ENCODE assay signal across 8 cellular contexts in the genomic region with DNA sequence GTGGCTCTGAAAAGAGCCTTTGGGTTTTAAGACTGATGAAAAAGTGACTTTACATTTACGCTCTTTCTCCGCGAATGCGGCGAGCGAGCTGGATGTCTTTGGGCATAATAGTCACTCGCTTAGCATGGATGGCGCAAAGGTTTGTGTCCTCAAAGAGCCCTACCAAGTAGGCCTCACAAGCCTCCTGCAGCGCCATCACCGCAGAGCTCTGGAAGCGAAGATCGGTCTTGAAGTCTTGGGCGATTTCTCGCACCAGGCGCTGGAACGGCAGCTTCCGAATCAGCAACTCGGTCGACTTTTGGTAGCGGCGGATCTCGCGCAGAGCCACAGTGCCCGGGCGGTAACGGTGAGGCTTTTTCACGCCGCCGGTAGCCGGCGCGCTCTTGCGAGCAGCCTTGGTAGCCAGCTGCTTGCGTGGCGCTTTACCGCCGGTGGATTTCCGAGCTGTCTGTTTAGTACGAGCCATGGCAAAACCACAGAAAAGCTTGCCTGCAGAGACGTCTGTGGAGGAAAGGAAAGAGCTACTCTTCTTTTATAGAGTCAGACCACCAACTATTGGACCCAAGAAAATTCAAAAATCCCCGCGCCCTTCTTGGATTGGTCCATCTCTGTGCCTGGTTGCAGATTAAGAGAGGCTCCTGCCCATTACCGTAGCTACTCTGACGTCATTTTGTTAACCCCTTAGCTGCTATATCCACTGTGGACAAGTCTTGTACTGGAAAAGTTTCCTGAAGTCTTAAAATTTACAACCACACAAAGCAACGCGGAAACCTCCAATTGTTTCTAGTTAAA. TPM values are rescaled to one million over a fixed set of nuclear protein-coding genes. Genes with fewer than 3 reads are reported as not detected.
A peak's percentile ranks its signal among the peaks of the same experiment; 100 is the strongest.
DNase-seq lines count a peak whose midpoint lies in the region; ATAC-seq and TF ChIP-seq lines count a peak whose summit lies in the region.

No MANE protein-coding gene starts in this region.

- peaks cover 10% of the 10 kb centered on the region for H3K36me3 Mint-ChIP-seq in activated B cell treated with CpG ODN at 0.5 μM for 24 hours (ENCODE audit: low read depth)

- H3K4me1 Mint-ChIP-seq in activated B cell treated with CpG ODN at 0.5 μM for 24 hours, result peaks cover 40% of the 10 kb centered on the region

- intact Hi-C loops in activated B cell treated with CpG ODN at 0.5 μM for 24 hours (cut with micrococcal nuclease), result loop anchor here (2.0 to 5.0 kb wide), 4 partner anchors 157 to 1776 kb away; a partner anchor contains a TSS

- POLR2A ChIA-PET in activated B cell treated with CpG ODN at 0.5 μM for 24 hours (lab: Charles Lee), result interaction anchor here (0.9 to 12.3 kb wide), 31 partner anchors 10 to 1862 kb away, joined by 3 to 477 read pairs (median 12); a partner anchor contains a TSS

- 0 out of 2 replicates have a peak, but pooled peaks cover 3% of the 10 kb centered on the region for H3K36me3 ChIP-seq in BE2C

- ATAC-seq in GM19035 (IDR thresholded peaks at IDR 0.05; ENCODE audit: unreplicated experiment), result peak; percentile 53
- ATAC-seq in HG03354 (IDR thresholded peaks at IDR 0.05; ENCODE audit: poor library complexity, severe bottlenecking, unreplicated experiment), result peak; percentile 60
- peak; percentile 62 for ATAC-seq in activated B cell treated with CpG ODN at 0.5 μM for 24 hours (ENCODE audit: low read depth)

- peaks cover 22% of the 10 kb centered on the region for H3K4me1 ChIP-seq in BE2C

- H3K27me3 Mint-ChIP-seq in activated B cell treated with CpG ODN at 0.5 μM for 24 hours, result peaks cover 2% of the 10 kb centered on the region

- no peaks in the 10 kb centered on the region for H3K27me3 ChIP-seq in BE2C

- CTCF ChIA-PET in activated B cell treated with CpG ODN at 0.5 μM for 24 hours (lab: Charles Lee), result interaction anchor here (1.7 to 4.2 kb wide), 4 partner anchors 10 to 65 kb away, joined by 6 to 22 read pairs (median 14); a partner anchor contains a TSS

- peak overlapping the region; percentile 93 for H3K4me3 Mint-ChIP-seq in activated B cell treated with CpG ODN at 0.5 μM for 24 hours

- H3K4me3 ChIP-seq in BE2C (ENCODE audit: low read depth, low read length), result peak overlapping the region; percentile 87

- H3K9me3 Mint-ChIP-seq in activated B cell treated with CpG ODN at 0.5 μM for 24 hours, result peaks cover 3% of the 10 kb centered on the region

- DNase-seq in BE2C, result peak; percentile 93
- DNase-seq in NCI-H345 treated with DMSO at 0.1 percent for 48 hours (lab: John Stamatoyannopoulos, UW; ENCODE audit: unreplicated experiment), result peak; percentile 98
- peak; percentile 55 for DNase-seq in activated B cell treated with CpG ODN at 0.5 μM for 24 hours
- peak; percentile 98 for DNase-seq in cerebellum (ENCODE audit: low spot score)
- peak; percentile 97 for DNase-seq in islet precursor cell
- peak; percentile 85 for DNase-seq in stimulated activated CD4-positive, alpha-beta T cell treated with anti-CD3 and anti-CD28 coated beads, Interleukin-15, amount 100 ng/mL, for 24 hours

- peak overlapping the region; percentile 98 for H3K27ac Mint-ChIP-seq in activated B cell treated with CpG ODN at 0.5 μM for 24 hours

- TF ChIP-seq CTCF in BE2C (IDR thresholded peaks at IDR 0.05; ENCODE audit: low read depth, low read length) (no peak), activated B cell treated with CpG ODN at 0.5 μM for 24 hours (IDR thresholded peaks at IDR 0.05) (no peak)

- H3K9me3 ChIP-seq in BE2C, result no peaks in the 10 kb centered on the region

RNA-seq across cellular contexts. Expression of a gene that starts 55.4 kb away (rescaled TPM):
- polyA plus RNA-seq in BE2C (2012; ENCODE audit: insufficient read depth, insufficient read length, low read depth), result not detected
- total RNA-seq in activated B cell treated with CpG ODN at 0.5 μM for 24 hours (0.98 and 1.1 TPM in 2 replicates), cerebellum (1.5 TPM)

Comparison
In these comparisons a context has a peak if more than half of its experiments do, and no peak if none do; other contexts are left out.
1. Peak in every context shown above with its lines: DNase-seq, ATAC-seq and H3K4me3 ChIP-seq.